ENCODE assay signal across 8 cellular contexts in genomic region chr21:45405271-45405818, GRCh38. TPM values are rescaled to one million over a fixed set of nuclear protein-coding genes. Genes with fewer than 3 reads are reported as not detected.
A peak's percentile ranks its signal among the peaks of the same experiment; 100 is the strongest.
DNase-seq lines count a peak whose midpoint lies in the region; ATAC-seq and TF ChIP-seq lines count a peak whose summit lies in the region.

No MANE protein-coding gene starts in this region.

- H3K36me3 ChIP-seq in naive thymus-derived CD4-positive, alpha-beta T cell (ENCODE audit: control insufficient read depth in 2 of 3, insufficient read depth in 3 of 3, low read length in 3 of 3) = no peaks in the 10 kb centered on the region

- peaks cover 0 to 5% of the 10 kb centered on the region in 2 donors for H3K4me1 ChIP-seq in naive thymus-derived CD4-positive, alpha-beta T cell (ENCODE audit: control insufficient read depth in 2 of 2, insufficient read depth in 2 of 2, low read length in 2 of 2)

- H3K27ac ChIP-seq in naive thymus-derived CD4-positive, alpha-beta T cell (ENCODE audit: low read depth, low read length) = no peak overlapping the region

- CTCF ChIA-PET in naive thymus-derived CD4-positive, alpha-beta T cell (lab: Charles Lee) = no interaction called here

- POLR2A ChIA-PET in naive thymus-derived CD4-positive, alpha-beta T cell (lab: Charles Lee) = no interaction called here

- no peak for TF ChIP-seq CTCF in epithelial cell of proximal tubule (conservative IDR thresholded peaks at IDR 0.05; ENCODE audit: low read depth, low read length)

- DNase-seq in AG20443 (ENCODE audit: low spot score) (peak; percentile 86), NCI-H226 (peak; percentile 50), epithelial cell of proximal tubule (ENCODE audit: low read depth) (no peak), GM19240 (ENCODE audit: insufficient read length, low spot score) (no peak)
- peak in 1 of 9 donors; percentile 43 for DNase-seq in naive thymus-derived CD4-positive, alpha-beta T cell
- no peak for DNase-seq in stimulated activated naive CD4-positive, alpha-beta T cell treated with Interleukin-2 at 50 U/mL for 16 hours (lab: John Stamatoyannopoulos, UW)

- peaks cover 0 to 7% (median 0%) of the 10 kb centered on the region in 3 experiments for H3K9me3 ChIP-seq in naive thymus-derived CD4-positive, alpha-beta T cell (ENCODE audit: control insufficient read depth in 2 of 3, low read length in 3 of 3)

- peak overlapping the region; percentile 75 for H3K4me3 ChIP-seq in epithelial cell of proximal tubule (ENCODE audit: low read depth, low read length)
- H3K4me3 ChIP-seq in naive thymus-derived CD4-positive, alpha-beta T cell (ENCODE audit: low read length) = no peak overlapping the region

- peak; percentile 31 for ATAC-seq in naive thymus-derived CD4-positive, alpha-beta T cell
- ATAC-seq in HG02885 (IDR thresholded peaks at IDR 0.05; ENCODE audit: poor library complexity, unreplicated experiment) (no peak), HG03159 (IDR thresholded peaks at IDR 0.05; ENCODE audit: unreplicated experiment) (no peak)

- H3K4me1 Mint-ChIP-seq in naive thymus-derived CD4-positive, alpha-beta T cell = peaks cover 6 to 18% (median 16%) of the 10 kb centered on the region in 7 donors

- peaks cover 38 to 60% (median 53%) of the 10 kb centered on the region in 5 donors for H3K27me3 Mint-ChIP-seq in naive thymus-derived CD4-positive, alpha-beta T cell

- H3K36me3 Mint-ChIP-seq in naive thymus-derived CD4-positive, alpha-beta T cell = peaks cover 0 to 14% (median 6%) of the 10 kb centered on the region in 5 donors

- peak overlapping the region in 1 of 10 donors; percentile 72 for H3K4me3 Mint-ChIP-seq in naive thymus-derived CD4-positive, alpha-beta T cell

- peaks cover 4 to 15% (median 8%) of the 10 kb centered on the region in 11 donors for H3K9me3 Mint-ChIP-seq in naive thymus-derived CD4-positive, alpha-beta T cell

- intact Hi-C loops in naive thymus-derived CD4-positive, alpha-beta T cell (cut with micrococcal nuclease) = no loop called here

- peaks cover 3 to 5% of the 10 kb centered on the region in 2 donors for H3K27me3 ChIP-seq in naive thymus-derived CD4-positive, alpha-beta T cell (ENCODE audit: control insufficient read depth in 2 of 2, insufficient read depth in 2 of 2, low read length in 2 of 2)

- no peak overlapping the region for H3K27ac Mint-ChIP-seq in naive thymus-derived CD4-positive, alpha-beta T cell

RNA-seq across cellular contexts. Expression of gene COL18A1, which starts 0.4 kb away (rescaled TPM):
- 346 and 535 TPM in 2 replicates for total RNA-seq in epithelial cell of proximal tubule
- 10 to 100 TPM in 4 of 5 experiments, 1 to 10 TPM in 1; 9.0 to 89.8 (median 15.4) TPM for total RNA-seq in naive thymus-derived CD4-positive, alpha-beta T cell
- polyA plus RNA-seq in naive thymus-derived CD4-positive, alpha-beta T cell = 10 to 100 TPM in 1 of 2 donors, 1 to 10 TPM in 1; 7.0 to 15.5 TPM

Comparison
In these comparisons a context has a peak if more than half of its experiments do, and no peak if none do; other contexts are left out.
1. DNase-seq: peak in AG20443 (single experiment) and NCI-H226 (single experiment); none in epithelial cell of proximal tubule (single experiment), stimulated activated naive CD4-positive, alpha-beta T cell treated with Interleukin-2 at 50 U/mL for 16 hours (single experiment) and GM19240 (single experiment).